Comparison of ENCODE assay signal across 14 cellular contexts in genomic region chr3:136939489-136939888, GRCh38. TPM values are rescaled to one million over a fixed set of nuclear protein-coding genes. Genes with fewer than 3 reads are reported as not detected.
DNase-seq lines count a peak whose midpoint lies in the region; ATAC-seq and TF ChIP-seq lines count a peak whose summit lies in the region.
"Had no signal": no experiment of that assay in that cellular context is flagged by ENCODE, and none has a peak within 500 bp of the region (broad histone marks: within the 10 kb centered on the region; RNA-seq: fewer than 3 reads in every experiment).

No MANE protein-coding gene starts in this region.

- TF ChIP-seq CTCF in left ventricle myocardium inferior (IDR thresholded peaks at IDR 0.05; ENCODE audit: borderline replicate concordance) = no peak

- no peaks in the 10 kb centered on the region for H3K27me3 ChIP-seq in CD4-positive, alpha-beta memory T cell (ENCODE audit: insufficient read depth, low read length)
- no peaks in the 10 kb centered on the region for H3K27me3 ChIP-seq in left ventricle myocardium inferior (ENCODE audit: low read depth)
- H3K27me3 ChIP-seq: hepatocyte had no signal

- POLR2A ChIA-PET in CD4-positive, alpha-beta memory T cell (lab: Charles Lee; ENCODE audit: partially characterized antibody) = interaction anchor here (0.6 to 1.6 kb wide), 7 partner anchors 20 to 187 kb away, joined by 3 to 7 read pairs (median 4); partner anchors contain the start of genes NCK1 and STAG1
- POLR2A ChIA-PET in T-cell (lab: Charles Lee) = interaction anchor here in 1 of 2 donors (1.1 kb wide), 1 partner anchor 20 kb away, joined by 3 read pairs; no protein-coding TSS in a partner anchor

- no peaks in the 10 kb centered on the region for H3K36me3 ChIP-seq in CD4-positive, alpha-beta memory T cell (ENCODE audit: insufficient read depth, low read length)
- peaks cover 12% of the 10 kb centered on the region for H3K36me3 ChIP-seq in left ventricle myocardium inferior

- H3K27me3 Mint-ChIP-seq in CD4-positive, alpha-beta memory T cell = no peaks in the 10 kb centered on the region
- no peaks in the 10 kb centered on the region for H3K27me3 Mint-ChIP-seq in T-cell

- H3K4me1 ChIP-seq in CD4-positive, alpha-beta memory T cell (ENCODE audit: insufficient read depth, low read length) = peaks cover 53% of the 10 kb centered on the region
- H3K4me1 ChIP-seq in left ventricle myocardium inferior = peaks cover 62% of the 10 kb centered on the region

- H3K27ac Mint-ChIP-seq in CD4-positive, alpha-beta memory T cell = peak overlapping the region in 5 of 7 donors; percentile 49 to 86 (median 65)
- H3K27ac Mint-ChIP-seq in T-cell = peak overlapping the region; percentile 11 to 77

- peak; percentile 8 for DNase-seq in SIG-M5 treated with dmso at 0.1 percent for 504 hours (lab: John Stamatoyannopoulos, UW; ENCODE audit: unreplicated experiment)
- no peak for DNase-seq in SIG-M5 (lab: John Stamatoyannopoulos, UW)
- no peak for DNase-seq in CD4-positive, alpha-beta memory T cell
- no peak for DNase-seq in T-cell
- no peak for DNase-seq in left lobe of liver (ENCODE audit: low spot score)
- no peak for DNase-seq in NCI-H146 (lab: John Stamatoyannopoulos, UW)
- no peak for DNase-seq in left ventricle myocardium inferior
- DNase-seq in left ventricle myocardium superior = no peak
- DNase-seq: 8988T; NCI-H187; NCI-H446; Right ventricle myocardium superior; stimulated activated naive CD4-positive, alpha-beta T cell treated with Interleukin-2 at 50 U/mL for 16 hours had no signal

- peak overlapping the region in 7 of 8 donors; percentile 18 to 78 (median 60) for H3K4me3 Mint-ChIP-seq in CD4-positive, alpha-beta memory T cell
- H3K4me3 Mint-ChIP-seq in T-cell = peak overlapping the region in 2 of 3 donors; percentile 28 to 39

- no peak overlapping the region for H3K4me3 ChIP-seq in CD4-positive, alpha-beta memory T cell (ENCODE audit: low read length in 2 of 2)
- no peak overlapping the region for H3K4me3 ChIP-seq in left ventricle myocardium inferior
- H3K4me3 ChIP-seq: hepatocyte had no signal

- CTCF ChIA-PET in CD4-positive, alpha-beta memory T cell (lab: Charles Lee; ENCODE audit: partially characterized antibody) = interaction anchor here (0.7 to 2.0 kb wide), 4 partner anchors 52 to 282 kb away, joined by 3 to 6 read pairs (median 4); partner anchors contain the start of gene STAG1
- CTCF ChIA-PET in T-cell (lab: Charles Lee) = interaction anchor here in 1 of 2 donors (0.6 to 1.0 kb wide), 2 partner anchors 15 to 78 kb away, joined by 3 read pairs; no protein-coding TSS in a partner anchor

- intact Hi-C loops in CD4-positive, alpha-beta memory T cell (cut with micrococcal nuclease) = loop anchor here (5.0 kb wide), 1 partner anchor 77 kb away; the partner anchor contains the start of gene NCK1
- intact Hi-C loops in left ventricle myocardium inferior (cut with micrococcal nuclease) (loop anchor here (10.0 kb wide), 1 partner anchor 75 kb away; the partner anchor contains the start of gene NCK1), left ventricle myocardium superior (cut with micrococcal nuclease) (no loop called here)

- H3K27ac ChIP-seq in CD4-positive, alpha-beta memory T cell (ENCODE audit: low read depth, low read length) = no peak overlapping the region
- no peak overlapping the region for H3K27ac ChIP-seq in left ventricle myocardium inferior (replicated peaks)
- H3K27ac ChIP-seq: hepatocyte had no signal

- ATAC-seq in T-cell (replicated peaks in 1 of 4) = no peak
- ATAC-seq in left lobe of liver = peak; percentile 65
- ATAC-seq in left ventricle myocardium superior = no peak

- no peaks in the 10 kb centered on the region for H3K9me3 ChIP-seq in CD4-positive, alpha-beta memory T cell (ENCODE audit: control insufficient read depth in 1 of 2, low read length in 2 of 2)
- H3K9me3 ChIP-seq in left ventricle myocardium inferior (replicated peaks) = peaks cover 6% of the 10 kb centered on the region

- peaks cover 23 to 32% of the 10 kb centered on the region in 2 donors for H3K36me3 Mint-ChIP-seq in CD4-positive, alpha-beta memory T cell
- H3K36me3 Mint-ChIP-seq in T-cell = peaks cover 42% of the 10 kb centered on the region

- peaks cover 52 to 82% (median 70%) of the 10 kb centered on the region in 4 donors for H3K4me1 Mint-ChIP-seq in CD4-positive, alpha-beta memory T cell
- H3K4me1 Mint-ChIP-seq in T-cell = peaks cover 69 to 81% (median 76%) of the 10 kb centered on the region in 3 donors

- peaks cover 0 to 1% (median 0%) of the 10 kb centered on the region in 8 donors for H3K9me3 Mint-ChIP-seq in CD4-positive, alpha-beta memory T cell
- H3K9me3 Mint-ChIP-seq in T-cell = peaks cover 0 to 6% (median 0%) of the 10 kb centered on the region in 3 donors

RNA-seq across cellular contexts. Expression of gene IL20RB, which starts 18.3 kb away (rescaled TPM):
- total RNA-seq in CD4-positive, alpha-beta memory T cell = 1 to 10 TPM; 1.5 to 2.7 TPM
- 1 to 10 TPM in 1 of 2 donors, not detected in 1; 1.4 TPM for polyA plus RNA-seq in CD4-positive, alpha-beta memory T cell
- total RNA-seq in T-cell (1 to 10 TPM; 1.8 to 3.8 (median 2.2) TPM), left lobe of liver (6.9 TPM), left ventricle myocardium inferior (0.44 TPM), left ventricle myocardium superior (0.12 TPM)
